ENCODE assay signal across 24 cellular contexts in genomic region chr14:29419736-29420135, GRCh38.
"Had no signal": no experiment of that assay in that cellular context is flagged by ENCODE, and none has a peak within 500 bp of the region (broad histone marks: within the 10 kb centered on the region; RNA-seq: fewer than 3 reads in every experiment).

No MANE protein-coding gene starts in this region.

- H3K27me3 ChIP-seq: colonic mucosa, esophagus muscularis mucosa, foreskin keratinocyte, gastroesophageal sphincter, hepatocyte, left lung had no signal

- H3K27ac ChIP-seq: colonic mucosa, esophagus muscularis mucosa, foreskin keratinocyte, gastroesophageal sphincter, heart left ventricle, hepatocyte, left lung, lower lobe of right lung had no signal

- H2AFZ ChIP-seq: hepatocyte had no signal

- H3K79me2 ChIP-seq: hepatocyte had no signal

- H3K4me1 ChIP-seq: colonic mucosa, esophagus muscularis mucosa, foreskin keratinocyte, gastroesophageal sphincter, heart left ventricle, left lung, lower lobe of right lung had no signal

- FAIRE-seq: endometrium, frontal cortex, islet of Langerhans, keratinocyte had no signal

- DNase-seq: colonic mucosa; cortex of kidney; effector CD8-positive, alpha-beta T cell; effector memory CD8-positive, alpha-beta T cell; endodermal cell; foreskin keratinocyte; heart left ventricle; hypothalamus; immature natural killer cell; left cardiac atrium; left lung; left ventricle myocardium superior; lower lobe of right lung; mammary epithelial cell; mesendoderm; midbrain; naive thymus-derived CD4-positive, alpha-beta T cell had no signal

- H3K4me3 ChIP-seq: colonic mucosa, esophagus muscularis mucosa, gastroesophageal sphincter, heart left ventricle, hepatocyte, left lung, lower lobe of right lung had no signal

- H3K9me3 ChIP-seq: colonic mucosa, esophagus muscularis mucosa, gastroesophageal sphincter, heart left ventricle, left lung, lower lobe of right lung had no signal

- H3K36me3 ChIP-seq: colonic mucosa, esophagus muscularis mucosa, gastroesophageal sphincter, heart left ventricle, left lung, lower lobe of right lung had no signal

- ATAC-seq: effector memory CD8-positive, alpha-beta T cell; foreskin keratinocyte; gastroesophageal sphincter; heart left ventricle; left cardiac atrium; left lung; left ventricle myocardium superior; lower lobe of right lung; naive thymus-derived CD4-positive, alpha-beta T cell had no signal
